13 cellular contexts compared by ENCODE assay signal in genomic region chr18:34159691-34160185, GRCh38.
DNase-seq lines count a peak whose midpoint lies in the region; ATAC-seq and TF ChIP-seq lines count a peak whose summit lies in the region.
"Had no signal": no experiment of that assay in that cellular context is flagged by ENCODE, and none has a peak within 500 bp of the region (broad histone marks: within the 10 kb centered on the region; RNA-seq: fewer than 3 reads in every experiment).

No MANE protein-coding gene starts in this region.

- H3K9me3 ChIP-seq in esophagus muscularis mucosa: no peaks in the 10 kb centered on the region
- H3K9me3 ChIP-seq: Peyer's patch had no signal

- no peaks in the 10 kb centered on the region for H3K4me1 Mint-ChIP-seq in natural killer cell

- H3K27ac ChIP-seq in esophagus muscularis mucosa (replicated peaks in 1 of 4) (no peak overlapping the region), rectal smooth muscle tissue (ENCODE audit: low read depth, low read length) (no peak overlapping the region)
- H3K27ac ChIP-seq: Peyer's patch had no signal

- peaks cover 11 to 15% of the 10 kb centered on the region in 2 donors for H3K27me3 Mint-ChIP-seq in natural killer cell (ENCODE audit: low read depth in 2 of 2)

- TF ChIP-seq POLR2A in esophagus muscularis mucosa (IDR thresholded peaks at IDR 0.05; ENCODE audit: low read depth): no peak

- H3K27ac Mint-ChIP-seq in natural killer cell: no peak overlapping the region
- H3K27ac Mint-ChIP-seq: stimulated activated naive B cell treated with anti-CD40 and anti-IgM and Interleukin-4, amounts not matched to agents 10 μg/mL and 1 μg/mL and 100 μg/mL, for 72 hours had no signal

- H3K36me3 Mint-ChIP-seq in natural killer cell: no peaks in the 10 kb centered on the region
- H3K36me3 Mint-ChIP-seq: stimulated activated naive B cell treated with anti-CD40 and anti-IgM and Interleukin-4, amounts not matched to agents 10 μg/mL and 1 μg/mL and 100 μg/mL, for 72 hours had no signal

- TF ChIP-seq CTCF in esophagus muscularis mucosa (IDR thresholded peaks at IDR 0.05): no peak
- TF ChIP-seq CTCF in natural killer cell (IDR thresholded peaks at IDR 0.05): no peak

- no peak for TF ChIP-seq EP300 in esophagus muscularis mucosa (IDR thresholded peaks at IDR 0.05)

- no peak overlapping the region for H3K4me3 Mint-ChIP-seq in natural killer cell
- H3K4me3 Mint-ChIP-seq: stimulated activated naive B cell treated with anti-CD40 and anti-IgM and Interleukin-4, amounts not matched to agents 10 μg/mL and 1 μg/mL and 100 μg/mL, for 72 hours had no signal

- POLR2A ChIA-PET in HEK293T (lab: Yijun Ruan, JAX): interaction anchor here (1.1 kb wide), 1 partner anchor 9 kb away, joined by 3 read pairs; no protein-coding TSS in a partner anchor

- peaks cover 0 to 33% (median 2%) of the 10 kb centered on the region in 4 donors for H3K27me3 ChIP-seq in esophagus muscularis mucosa
- no peaks in the 10 kb centered on the region for H3K27me3 ChIP-seq in rectal smooth muscle tissue (ENCODE audit: control insufficient read depth, insufficient read depth, low read length)
- H3K27me3 ChIP-seq: Peyer's patch had no signal

- CTCF ChIA-PET in HEK293T (lab: Yijun Ruan, JAX): interaction anchor here (0.5 kb wide), 1 partner anchor 124 kb away, joined by 3 read pairs; no protein-coding TSS in a partner anchor

- peaks cover 16 to 19% of the 10 kb centered on the region in 2 donors for H3K9me3 Mint-ChIP-seq in natural killer cell
- H3K9me3 Mint-ChIP-seq: stimulated activated naive B cell treated with anti-CD40 and anti-IgM and Interleukin-4, amounts not matched to agents 10 μg/mL and 1 μg/mL and 100 μg/mL, for 72 hours had no signal

- no peak for DNase-seq in HEK293T (ENCODE audit: extremely low spot score)
- peak; percentile 74 for DNase-seq in NCI-H345 treated with DMSO at 0.1 percent for 48 hours (lab: John Stamatoyannopoulos, UW; ENCODE audit: unreplicated experiment)
- DNase-seq in esophagus muscularis mucosa (ENCODE audit: extremely low spot score): no peak
- no peak for DNase-seq in Right ventricle myocardium inferior (ENCODE audit: missing footprints)
- no peak for DNase-seq in natural killer cell
- DNase-seq: activated CD4-positive, alpha-beta T cell treated with anti-CD3 and anti-CD28 coated beads for 1 hour; DMS 273 treated with DMSO at 0.1 percent for 48 hours; stimulated activated naive B cell treated with anti-CD40 and anti-IgM and Interleukin-4, amounts not matched to agents 10 μg/mL and 1 μg/mL and 100 μg/mL, for 72 hours had no signal

- H3K4me1 ChIP-seq in esophagus muscularis mucosa (peaks cover 4 to 14% (median 11%) of the 10 kb centered on the region in 4 donors), rectal smooth muscle tissue (ENCODE audit: control insufficient read depth, insufficient read depth, low read length) (no peaks in the 10 kb centered on the region)
- H3K4me1 ChIP-seq: Peyer's patch had no signal

- no peak overlapping the region for H3K9ac ChIP-seq in rectal smooth muscle tissue (ENCODE audit: low read length)

- no peak for ATAC-seq in HG02981 (IDR thresholded peaks at IDR 0.05; ENCODE audit: unreplicated experiment)
- no peak for ATAC-seq in HG03432 (IDR thresholded peaks at IDR 0.05; ENCODE audit: unreplicated experiment)
- no peak for ATAC-seq in Right ventricle myocardium inferior
- no peak for ATAC-seq in natural killer cell
- ATAC-seq: K562 had no signal

- H3K36me3 ChIP-seq in esophagus muscularis mucosa (no peaks in the 10 kb centered on the region), rectal smooth muscle tissue (ENCODE audit: control insufficient read depth, insufficient read depth, low read length) (no peaks in the 10 kb centered on the region)
- H3K36me3 ChIP-seq: Peyer's patch had no signal

- H3K4me3 ChIP-seq in esophagus muscularis mucosa: peak overlapping the region; percentile 37 to 54 (median 42)
- H3K4me3 ChIP-seq in rectal smooth muscle tissue (ENCODE audit: low read length): peak overlapping the region; percentile 16
- H3K4me3 ChIP-seq: K562 had no signal

- WGBS in esophagus muscularis mucosa: 64% methylated on average over 9 of the region's 14 CpGs

- intact Hi-C loops in esophagus muscularis mucosa (cut with DNase I) (no loop called here), Right ventricle myocardium inferior (cut with DNase I) (no loop called here), natural killer cell (cut with micrococcal nuclease) (no loop called here)

TF ChIP-seq in HEK293T, 16 proteins besides CTCF, POLR2A, EP300 and RAD21:
- TF ChIP-seq L3MBTL2 (conservative IDR thresholded peaks at IDR 0.05): 0 out of 2 replicates have a peak, but pooled peaks have one; percentile 25
- TF ChIP-seq CTBP1 (IDR thresholded peaks at IDR 0.05; ENCODE audit: borderline replicate concordance): no peak
